In the genomic region with DNA sequence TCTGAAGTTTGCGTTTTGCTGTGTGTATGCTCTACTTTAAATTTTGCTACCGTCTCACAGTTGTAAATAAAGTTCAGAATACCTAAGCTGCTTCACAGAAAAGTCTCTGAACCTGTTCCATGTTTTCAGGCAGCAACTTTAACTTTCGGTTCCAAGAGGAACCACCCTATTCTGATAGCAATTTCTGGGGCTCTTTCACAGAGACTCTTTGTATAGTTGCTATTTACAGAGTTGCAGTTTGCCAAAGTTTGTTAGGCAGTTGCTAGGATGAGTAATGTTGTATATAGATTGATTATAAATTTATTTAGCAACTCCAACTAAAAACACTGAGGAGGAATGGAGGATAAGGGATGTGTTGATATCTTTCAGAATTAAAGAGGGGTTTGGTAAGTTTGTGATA, we compare ENCODE assay signal across 18 cellular contexts. TPM values are rescaled to one million over a fixed set of nuclear protein-coding genes. Genes with fewer than 3 reads are reported as not detected.
DNase-seq lines count a peak whose midpoint lies in the region; ATAC-seq and TF ChIP-seq lines count a peak whose summit lies in the region.
"Had no signal": no experiment of that assay in that cellular context is flagged by ENCODE, and none has a peak within 500 bp of the region (broad histone marks: within the 10 kb centered on the region; RNA-seq: fewer than 3 reads in every experiment).

No MANE protein-coding gene starts in this region.

- H3K36me3 Mint-ChIP-seq in IgD-negative memory B cell = peaks cover 4% of the 10 kb centered on the region

- ATAC-seq in sciatic nerve (peak; percentile 48), SK-N-SH treated with all-trans-retinoic acid at 6 μM for 48 hours (no peak), GM19452 (IDR thresholded peaks at IDR 0.05; ENCODE audit: unreplicated experiment) (no peak), GM21381 (IDR thresholded peaks at IDR 0.05; ENCODE audit: unreplicated experiment) (no peak)
- no peak for ATAC-seq in stimulated activated naive CD8-positive, alpha-beta T cell treated with anti-CD3 and anti-CD28 coated beads, Interleukin-15, Interleukin-2, amounts not matched to agents 100 U/mL and 50 U/mL, for 24 hours
- ATAC-seq: HCT116, psoas muscle had no signal

- intact Hi-C loops in sciatic nerve (cut with DNase I) = no loop called here

- H3K9me3 Mint-ChIP-seq in IgD-negative memory B cell = no peaks in the 10 kb centered on the region
- H3K9me3 Mint-ChIP-seq: activated B cell treated with CpG ODN at 0.5 μM for 24 hours; stimulated activated naive CD8-positive, alpha-beta T cell treated with anti-CD3 and anti-CD28 coated beads, Interleukin-15, Interleukin-2, amounts not matched to agents 100 ng/mL and 50 ng/mL, for 24 hours had no signal

- H3K27me3 Mint-ChIP-seq in IgD-negative memory B cell = no peaks in the 10 kb centered on the region
- H3K27me3 Mint-ChIP-seq: activated B cell treated with CpG ODN at 0.5 μM for 24 hours; stimulated activated naive CD8-positive, alpha-beta T cell treated with anti-CD3 and anti-CD28 coated beads, Interleukin-15, Interleukin-2, amounts not matched to agents 100 ng/mL and 50 ng/mL, for 24 hours had no signal

- DNase-seq in astrocyte of the hippocampus (ENCODE audit: low read depth, low spot score) (peak; percentile 51), foreskin melanocyte (peak; percentile 45), sciatic nerve (ENCODE audit: low spot score) (no peak)
- no peak for DNase-seq in stimulated activated naive CD8-positive, alpha-beta T cell treated with anti-CD3 and anti-CD28 coated beads, Interleukin-15, Interleukin-2, amounts not matched to agents 100 U/mL and 50 U/mL, for 24 hours
- DNase-seq: activated B cell treated with CpG ODN at 0.5 μM for 24 hours; activated T-cell treated with anti-CD3 and anti-CD28 coated beads for 4 hours; anterior cingulate cortex; midbrain; NCI-H1694 treated with DMSO at 0.1 percent for 48 hours; psoas muscle; stimulated activated CD4-positive, alpha-beta T cell treated with anti-CD3 and anti-CD28 coated beads, Interleukin-2, amount 100 ng/mL, for 48 hours had no signal

- H3K4me3 Mint-ChIP-seq in IgD-negative memory B cell = no peak overlapping the region
- H3K4me3 Mint-ChIP-seq: activated B cell treated with CpG ODN at 0.5 μM for 24 hours; stimulated activated naive CD8-positive, alpha-beta T cell treated with anti-CD3 and anti-CD28 coated beads, Interleukin-15, Interleukin-2, amounts not matched to agents 100 ng/mL and 50 ng/mL, for 24 hours had no signal

- peak overlapping the region in 2 of 3 donors; percentile 2 to 73 for H3K27ac Mint-ChIP-seq in IgD-negative memory B cell
- H3K27ac Mint-ChIP-seq: activated B cell treated with CpG ODN at 0.5 μM for 24 hours; stimulated activated naive CD8-positive, alpha-beta T cell treated with anti-CD3 and anti-CD28 coated beads, Interleukin-15, Interleukin-2, amounts not matched to agents 100 ng/mL and 50 ng/mL, for 24 hours had no signal

- H3K4me1 Mint-ChIP-seq in IgD-negative memory B cell = peaks cover 3 to 8% (median 6%) of the 10 kb centered on the region in 3 donors

TF ChIP-seq in SK-N-SH treated with all-trans-retinoic acid at 6 μM for 48 hours, 23 proteins besides CTCF, POLR2A, EP300 and RAD21:
- no peak for TF ChIP-seq PPARA (CRISPR knock-in tag; IDR thresholded peaks at IDR 0.05; ENCODE audit: borderline replicate concordance)

RNA-seq across cellular contexts. Expression of a gene that starts 5.8 kb away (rescaled TPM):
- 3.6 TPM for polyA plus RNA-seq in IgD-negative memory B cell
- total RNA-seq in sciatic nerve = 9.8 TPM

RNA-seq across cellular contexts. Expression of a gene that starts 24.2 kb away (rescaled TPM):
- not detected for polyA plus RNA-seq in IgD-negative memory B cell
- 1.8 TPM for total RNA-seq in sciatic nerve
- polyA plus RNA-seq: endothelial cell of umbilical vein had no signal

Comparison
In these comparisons a context has a peak if more than half of its experiments do, and no peak if none do; other contexts are left out.
1. DNase-seq: peak in astrocyte of the hippocampus (single experiment) and foreskin melanocyte (single experiment); none in sciatic nerve (single experiment) and stimulated activated naive CD8-positive, alpha-beta T cell treated with anti-CD3 and anti-CD28 coated beads, Interleukin-15, Interleukin-2, amounts not matched to agents 100 U/mL and 50 U/mL, for 24 hours (single experiment).